In the genomic region with DNA sequence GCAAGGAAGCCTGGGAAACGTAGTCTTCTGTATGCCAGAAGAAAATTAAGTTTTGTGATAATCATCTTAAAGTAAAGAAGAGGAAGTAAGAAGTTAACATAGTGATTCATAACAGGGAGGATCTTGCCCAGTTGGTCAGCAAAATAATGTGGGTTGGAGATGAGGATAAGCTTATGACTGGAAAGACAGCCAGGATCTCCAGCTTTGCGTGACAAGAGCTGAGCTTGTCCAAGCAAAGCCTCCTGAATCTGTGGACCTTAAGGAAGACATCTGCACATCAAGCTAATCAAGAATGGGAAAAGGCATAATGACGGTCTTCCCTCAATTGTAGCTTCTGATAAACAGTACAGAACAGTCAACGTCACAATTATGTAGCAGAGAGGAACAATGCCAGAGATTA, we compare ENCODE assay signal across 16 cellular contexts.
DNase-seq lines count a peak whose midpoint lies in the region; TF ChIP-seq lines count a peak whose summit lies in the region.
"Had no signal": no experiment of that assay in that cellular context is flagged by ENCODE, and none has a peak within 500 bp of the region (broad histone marks: within the 10 kb centered on the region; RNA-seq: fewer than 3 reads in every experiment).

No MANE protein-coding gene starts in this region.

- H3K36me3 ChIP-seq in MG63 (no peaks in the 10 kb centered on the region), adipocyte (ENCODE audit: control insufficient read depth, insufficient read depth, low read length, severe bottlenecking) (no peaks in the 10 kb centered on the region)
- H3K36me3 ChIP-seq: WERI-Rb-1 had no signal

- DNase-seq in CMK (ENCODE audit: low read depth): peak; percentile 27
- peak; percentile 82 for DNase-seq in MG63
- DNase-seq in adipocyte (ENCODE audit: low read depth): peak; percentile 36
- DNase-seq in foreskin fibroblast: peak; percentile 18 to 19
- no peak for DNase-seq in NCI-H2227 (lab: John Stamatoyannopoulos, UW; ENCODE audit: unreplicated experiment)
- DNase-seq in G401 (ENCODE audit: low spot score): no peak
- DNase-seq in activated naive CD4-positive, alpha-beta T cell (lab: John Stamatoyannopoulos, UW): no peak
- DNase-seq in cortex of kidney (lab: John Stamatoyannopoulos, UW): no peak
- DNase-seq: activated CD8-positive, alpha-beta memory T cell treated with anti-CD3 and anti-CD28 coated beads, Interleukin-2, amount 50 U/mL, for 4 hours; activated naive CD8-positive, alpha-beta T cell treated with anti-CD3 and anti-CD28 coated beads, Interleukin-2, amount 50 U/mL, for 24 hours; kidney glomerular epithelial cell; NCI-H2029; NCI-H446 treated with DMSO at 0.1 percent for 48 hours; nucleus accumbens; SW 1271; WERI-Rb-1 had no signal

- no peak overlapping the region for H3K4me3 ChIP-seq in MG63
- H3K4me3 ChIP-seq in adipocyte (ENCODE audit: low read length): peak overlapping the region; percentile 1
- no peak overlapping the region for H3K4me3 ChIP-seq in foreskin fibroblast (ENCODE audit: low read depth in 1 of 2, low read length in 2 of 2)

- no peaks in the 10 kb centered on the region for H3K4me1 ChIP-seq in adipocyte (ENCODE audit: control insufficient read depth, insufficient read depth, low read length)

- H3K27me3 ChIP-seq in MG63 (no peaks in the 10 kb centered on the region), adipocyte (replicated peaks; ENCODE audit: control insufficient read depth, insufficient read depth, low read length) (no peaks in the 10 kb centered on the region)

- H3K9ac ChIP-seq in adipocyte (ENCODE audit: low read length): no peak overlapping the region

- H3K9me3 ChIP-seq in MG63 (no peaks in the 10 kb centered on the region; the same call in 1 of the 2 replicates), adipocyte (ENCODE audit: control insufficient read depth, low read length) (no peaks in the 10 kb centered on the region)

- in situ Hi-C loops in G401 (cut with HindIII; ENCODE audit: low sequenced_read_pairs): no loop called here

- no peak for TF ChIP-seq CTCF in foreskin fibroblast (IDR thresholded peaks at IDR 0.05; ENCODE audit: low read depth, low read length)

Comparison
In these comparisons a context has a peak if more than half of its experiments do, and no peak if none do; other contexts are left out.
1. DNase-seq: peak in CMK (single experiment), MG63 (single experiment), adipocyte (single experiment) and foreskin fibroblast (2 of 2); none in NCI-H2227 (single experiment), G401 (single experiment), activated naive CD4-positive, alpha-beta T cell (0 of 4) and cortex of kidney (single experiment).